Comparison of ENCODE assay signal across 14 cellular contexts in the genomic region with DNA sequence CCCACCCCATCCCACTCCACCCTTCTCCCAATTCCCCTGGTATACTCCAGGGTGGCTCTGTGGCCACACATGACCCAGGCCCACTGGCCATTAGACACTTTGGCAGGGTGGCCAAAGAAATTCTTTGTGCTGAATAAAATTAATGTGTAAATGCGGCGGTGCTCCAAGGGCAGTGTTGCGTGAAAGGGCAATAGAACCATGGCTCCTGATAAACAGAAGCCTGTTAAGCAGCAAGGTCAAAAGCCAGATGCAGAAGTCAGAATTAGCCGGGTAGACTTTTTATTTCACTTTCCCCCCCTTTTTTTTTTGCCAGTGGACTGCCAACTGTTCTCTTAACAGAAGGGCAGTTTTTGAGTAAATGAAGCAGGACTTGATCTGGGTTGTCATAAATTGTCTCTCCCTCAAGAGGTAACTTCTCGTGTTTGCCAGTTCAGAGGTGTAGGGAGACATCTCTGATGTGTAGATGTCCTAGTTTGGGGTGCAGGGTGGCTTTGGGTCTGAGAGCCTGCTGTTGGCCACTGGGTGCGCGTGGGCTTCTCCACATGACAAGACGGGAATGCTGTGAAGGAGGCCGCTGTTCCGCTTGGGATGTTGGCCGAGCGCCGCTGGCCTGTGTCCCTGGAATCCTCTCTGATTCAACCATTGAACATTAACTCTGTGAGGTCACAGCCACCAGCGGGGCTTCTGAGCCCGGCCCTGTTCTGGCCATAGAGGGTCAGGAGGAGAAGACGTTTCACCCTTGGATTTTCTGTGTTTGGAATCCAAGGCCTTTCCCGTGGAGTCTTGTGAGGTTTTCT.
DNase-seq lines count a peak whose midpoint lies in the region; TF ChIP-seq lines count a peak whose summit lies in the region.
"Had no signal": no experiment of that assay in that cellular context is flagged by ENCODE, and none has a peak within 500 bp of the region (broad histone marks: within the 10 kb centered on the region; RNA-seq: fewer than 3 reads in every experiment).

No MANE protein-coding gene starts in this region.

- H3K4me3 ChIP-seq in dorsolateral prefrontal cortex (peak overlapping the region in 9 of 59 donors; percentile 4 to 36 (median 9)), kidney epithelial cell (ENCODE audit: low read depth, low read length) (no peak overlapping the region)
- H3K4me3 ChIP-seq: GM12878 had no signal

- no peak for TF ChIP-seq POLR2A in erythroblast (IDR thresholded peaks at IDR 0.05; ENCODE audit: low read length)

- peaks cover 0 to 40% (median 0%) of the 10 kb centered on the region in 45 donors for H3K27me3 ChIP-seq in dorsolateral prefrontal cortex
- no peaks in the 10 kb centered on the region for H3K27me3 ChIP-seq in kidney epithelial cell (ENCODE audit: control insufficient read depth, insufficient read depth, low read length)

- peak in 10 of 56 donors; percentile 8 to 38 (median 14) for TF ChIP-seq CTCF in dorsolateral prefrontal cortex (IDR thresholded peaks at IDR 0.05 in 54 of 56, conservative IDR thresholded peaks at IDR 0.05 in 2 of 56; ENCODE audit: low read depth in 1 of 56, partially characterized antibody in 56 of 56)
- no peak for TF ChIP-seq CTCF in kidney epithelial cell (IDR thresholded peaks at IDR 0.05; ENCODE audit: insufficient read depth, low read length, poor library complexity, severe bottlenecking)

- H3K27ac ChIP-seq in dorsolateral prefrontal cortex, result peak overlapping the region in 47 of 59 donors; percentile 0 to 77 (median 55)

- DNase-seq in Ammon's horn (ENCODE audit: low spot score), result peak; percentile 73
- DNase-seq in dorsolateral prefrontal cortex, result peak; percentile 15 to 79 (median 73)
- DNase-seq in kidney epithelial cell (ENCODE audit: low read depth), result peak; percentile 47
- peak; percentile 65 for DNase-seq in putamen (ENCODE audit: low spot score)
- DNase-seq in UCSD-AML1 (lab: John Stamatoyannopoulos, UW; ENCODE audit: unreplicated experiment), result no peak
- DNase-seq in NCI-H128 (lab: John Stamatoyannopoulos, UW; ENCODE audit: unreplicated experiment), result no peak
- no peak for DNase-seq in erythroblast (lab: John Stamatoyannopoulos, UW)
- no peak for DNase-seq in NK-92 treated with Interleukin-12 subunit alpha and Interleukin-12 subunit beta, amount 100 ng/mL, for 24 hours (lab: John Stamatoyannopoulos, UW)
- DNase-seq: activated B cell treated with CpG ODN at 0.5 μM for 24 hours; DND-41; effector memory CD8-positive, alpha-beta T cell; MM.1S; NCI-H2171 treated with DMSO at 0.1 percent for 48 hours had no signal

- intact Hi-C loops in dorsolateral prefrontal cortex (cut with DNase I), result no loop called here

- no peaks in the 10 kb centered on the region for H3K36me3 ChIP-seq in kidney epithelial cell (ENCODE audit: control insufficient read depth, insufficient read depth, low read length)

Comparison
In these comparisons a context has a peak if more than half of its experiments do, and no peak if none do; other contexts are left out.
1. DNase-seq: peak in Ammon's horn (single experiment), dorsolateral prefrontal cortex (10 of 10), kidney epithelial cell (single experiment) and putamen (single experiment); none in UCSD-AML1 (single experiment), NCI-H128 (single experiment), erythroblast (0 of 2) and NK-92 treated with Interleukin-12 subunit alpha and Interleukin-12 subunit beta, amount 100 ng/mL, for 24 hours (single experiment).